Comparison of ENCODE assay signal across 8 cellular contexts in genomic region chr16:10827691-10828341, GRCh38. TPM values are rescaled to one million over a fixed set of nuclear protein-coding genes. Genes with fewer than 3 reads are reported as not detected.
DNase-seq lines count a peak whose midpoint lies in the region; ATAC-seq, FAIRE-seq and TF ChIP-seq lines count a peak whose summit lies in the region.

No MANE protein-coding gene starts in this region.

- H2BK12ac ChIP-seq in H1 (ENCODE audit: low read depth, low read length), result no peak overlapping the region

- no peak for TF ChIP-seq CTCF in H1 (IDR thresholded peaks at IDR 0.05; ENCODE audit: control extremely low read depth in 1 of 3, insufficient read depth in 1 of 3, low read depth in 1 of 3, low read length in 3 of 3)
- no peak for TF ChIP-seq CTCF in mucosa of descending colon (IDR thresholded peaks at IDR 0.05)
- no peak for TF ChIP-seq CTCF in tibial nerve (IDR thresholded peaks at IDR 0.05)

- no peak overlapping the region for H3K9ac ChIP-seq in H1 (replicated peaks in 1 of 4; ENCODE audit: extremely low read depth in 1 of 4, low read depth in 3 of 4, low read length in 3 of 4)

- CTCF ChIA-PET in H1 (lab: Charles Lee; ENCODE audit: partially characterized antibody), result interaction anchor here (1.7 kb wide), 1 partner anchor 10 kb away, joined by 3 read pairs; no protein-coding TSS in a partner anchor
- CTCF ChIA-PET in activated CD4-positive, alpha-beta T cell treated with anti-CD3 and anti-CD28 coated beads, Interleukin-2, amount 10 ng/mL, durations not matched to agents 7 days and 5 days (lab: Charles Lee), result no interaction called here

- no peak overlapping the region for H3K27ac Mint-ChIP-seq in activated CD4-positive, alpha-beta T cell treated with anti-CD3 and anti-CD28 coated beads, Interleukin-2, amount 10 ng/mL, durations not matched to agents 7 days and 5 days

- no peak for FAIRE-seq in H1 (lab: Jason Lieb, UNC)

- no peak overlapping the region for H3K4ac ChIP-seq in H1 (replicated peaks; ENCODE audit: insufficient read length, low read depth, low read length)

- H3K27me3 ChIP-seq in MG63 (no peaks in the 10 kb centered on the region), H1 (replicated peaks in 1 of 4; ENCODE audit: control insufficient read depth in 3 of 4, extremely low read depth in 1 of 4, insufficient read depth in 3 of 4, low read length in 3 of 4) (peaks cover 0 to 3% (median 0%) of the 10 kb centered on the region in 4 experiments; a peak in 1 of 7 replicates), tibial nerve (no peaks in the 10 kb centered on the region)

- H3K4me3 ChIP-seq in MG63, result no peak overlapping the region
- H3K4me3 ChIP-seq in H1 (ENCODE audit: extremely low read depth in 1 of 4, insufficient read depth in 2 of 4, low read depth in 3 of 4, low read length in 4 of 4), result no peak overlapping the region
- no peak overlapping the region for H3K4me3 ChIP-seq in mucosa of descending colon
- H3K4me3 ChIP-seq in tibial nerve, result no peak overlapping the region

- no peaks in the 10 kb centered on the region for H3K79me1 ChIP-seq in H1 (ENCODE audit: low read depth, low read length)

- H3K23ac ChIP-seq in H1 (ENCODE audit: insufficient read length), result no peak overlapping the region

- H4K20me1 ChIP-seq in H1 (replicated peaks in 1 of 2; ENCODE audit: control insufficient read depth in 1 of 2, insufficient read depth in 2 of 2, low read length in 2 of 2), result no peaks in the 10 kb centered on the region

- H3K4me3 Mint-ChIP-seq in activated CD4-positive, alpha-beta T cell treated with anti-CD3 and anti-CD28 coated beads, Interleukin-2, amount 10 ng/mL, durations not matched to agents 7 days and 5 days, result no peak overlapping the region

- H2BK120ac ChIP-seq in H1 (replicated peaks; ENCODE audit: low read depth, low read length), result no peak overlapping the region

- H3K27me3 Mint-ChIP-seq in activated CD4-positive, alpha-beta T cell treated with anti-CD3 and anti-CD28 coated beads, Interleukin-2, amount 10 ng/mL, durations not matched to agents 7 days and 5 days, result peaks cover 11% of the 10 kb centered on the region

- no peaks in the 10 kb centered on the region for H3K4me1 Mint-ChIP-seq in activated CD4-positive, alpha-beta T cell treated with anti-CD3 and anti-CD28 coated beads, Interleukin-2, amount 10 ng/mL, durations not matched to agents 7 days and 5 days

- no peaks in the 10 kb centered on the region for H3K79me2 ChIP-seq in H1 (ENCODE audit: control insufficient read depth in 1 of 2, insufficient read depth in 2 of 2, low read length in 2 of 2)

- peak overlapping the region; percentile 85 for H2AFZ ChIP-seq in H1 (ENCODE audit: low read length)

- intact Hi-C loops in mucosa of descending colon (cut with DNase I, micrococcal nuclease), result no loop called here

- no peak overlapping the region for H3K14ac ChIP-seq in H1 (ENCODE audit: insufficient read length)

- 86% methylated on average over 11 of the region's 11 CpGs; no CpG with 5 or more reads in 1 of the 2 experiments for WGBS in H1 (ENCODE audit: extremely low coverage in 1 of 2, insufficient coverage in 1 of 2, insufficient read length in 1 of 2, insufficient replicate concordance in 2 of 2, low coverage in 1 of 2, low lambda C conversion rate in 2 of 2, missing lambda C conversion rate in 1 of 2), 2 experiments
- 14 to 23% methylated on average over 8 to 11 of the region's 11 CpGs for WGBS in tibial nerve, 2 donors

- no peak overlapping the region for H2BK20ac ChIP-seq in H1 (ENCODE audit: low read length)

- H3K9me3 ChIP-seq in MG63, result no peaks in the 10 kb centered on the region
- no peaks in the 10 kb centered on the region for H3K9me3 ChIP-seq in H1 (ENCODE audit: insufficient read depth in 2 of 2, low read depth in 1 of 2, low read length in 1 of 2)
- no peaks in the 10 kb centered on the region for H3K9me3 ChIP-seq in mucosa of descending colon
- no peaks in the 10 kb centered on the region for H3K9me3 ChIP-seq in tibial nerve

- TF ChIP-seq POLR2A in H1 (IDR thresholded peaks at IDR 0.05; ENCODE audit: control extremely low read depth in 1 of 2, low read depth in 2 of 2, low read length in 2 of 2) (no peak), tibial nerve (IDR thresholded peaks at IDR 0.05) (no peak)

- H4K8ac ChIP-seq in H1 (ENCODE audit: extremely low read depth, insufficient read depth, low read length), result peak overlapping the region; percentile 83

- no peak overlapping the region for H3K18ac ChIP-seq in H1 (ENCODE audit: extremely low read depth, low read length)

- POLR2A ChIA-PET in H1 (lab: Charles Lee; ENCODE audit: partially characterized antibody), result no interaction called here
- POLR2A ChIA-PET in activated CD4-positive, alpha-beta T cell treated with anti-CD3 and anti-CD28 coated beads, Interleukin-2, amount 10 ng/mL, durations not matched to agents 7 days and 5 days (lab: Charles Lee), result no interaction called here

- no peak overlapping the region for H3K4me2 ChIP-seq in H1 (ENCODE audit: insufficient read depth in 1 of 2, low read depth in 2 of 2, low read length in 2 of 2)

- H3K4me1 ChIP-seq in H1 (replicated peaks in 1 of 4; ENCODE audit: control insufficient read depth in 3 of 4, insufficient read depth in 4 of 4, low read length in 3 of 4) (peaks cover 0 to 3% (median 0%) of the 10 kb centered on the region in 4 experiments; a peak in 1 of 7 replicates), mucosa of descending colon (ENCODE audit: low read depth) (peaks cover 9% of the 10 kb centered on the region), tibial nerve (peaks cover 0 to 40% (median 26%) of the 10 kb centered on the region in 4 donors)

- H3K36me3 Mint-ChIP-seq in activated CD4-positive, alpha-beta T cell treated with anti-CD3 and anti-CD28 coated beads, Interleukin-2, amount 10 ng/mL, durations not matched to agents 7 days and 5 days (ENCODE audit: low read depth), result no peaks in the 10 kb centered on the region

- H3K23me2 ChIP-seq in H1 (ENCODE audit: low read depth, low read length), result no peaks in the 10 kb centered on the region

- H4K5ac ChIP-seq in H1 (ENCODE audit: insufficient read length, low read depth, low read length), result no peak overlapping the region

- H3K27ac ChIP-seq in H1 (ENCODE audit: low read depth, low read length) (no peak overlapping the region), tibial nerve (peak overlapping the region; percentile 73 to 93 (median 79))

- H3K9me3 Mint-ChIP-seq in activated CD4-positive, alpha-beta T cell treated with anti-CD3 and anti-CD28 coated beads, Interleukin-2, amount 10 ng/mL, durations not matched to agents 7 days and 5 days, result no peaks in the 10 kb centered on the region

- no peak overlapping the region for H4K91ac ChIP-seq in H1 (replicated peaks; ENCODE audit: insufficient read length, low read length)

- peak; percentile 41 for ATAC-seq in mucosa of descending colon
- no peak for ATAC-seq in HG02763 (IDR thresholded peaks at IDR 0.05; ENCODE audit: unreplicated experiment)

- TF ChIP-seq EP300 in H1 (IDR thresholded peaks at IDR 0.05; ENCODE audit: borderline replicate concordance in 1 of 2, low read depth in 2 of 2, low read length in 2 of 2), result no peak
- TF ChIP-seq EP300 in tibial nerve (IDR thresholded peaks at IDR 0.05), result peak in 1 of 2 donors; percentile 64

- no peak overlapping the region for H2BK5ac ChIP-seq in H1 (ENCODE audit: low read depth, low read length)

- no peaks in the 10 kb centered on the region for H3K36me3 ChIP-seq in MG63
- no peaks in the 10 kb centered on the region for H3K36me3 ChIP-seq in H1 (ENCODE audit: control insufficient read depth in 2 of 4, insufficient read depth in 4 of 4, low read length in 3 of 4)
- no peaks in the 10 kb centered on the region for H3K36me3 ChIP-seq in mucosa of descending colon (ENCODE audit: low read depth)
- no peaks in the 10 kb centered on the region for H3K36me3 ChIP-seq in tibial nerve

- DNase-seq in MG63 (peak; percentile 92), H1 (ENCODE audit: low read depth in 1 of 2, low spot score in 2 of 2) (no peak), mucosa of descending colon (peak; percentile 50 to 71 (median 60)), tibial nerve (ENCODE audit: low spot score in 2 of 2) (peak; percentile 54 to 79), MV-4-11 (lab: John Stamatoyannopoulos, UW) (no peak)
- no peak for DNase-seq in activated CD4-positive, alpha-beta T cell treated with anti-CD3 and anti-CD28 coated beads, Interleukin-2, amount 10 ng/mL, durations not matched to agents 7 days and 5 days
- no peak for DNase-seq in activated naive CD4-positive, alpha-beta T cell treated with Interleukin-2 at 50 U/mL for 16 hours

- H2BK15ac ChIP-seq in H1 (ENCODE audit: low read length), result no peak overlapping the region

- H2AK5ac ChIP-seq in H1 (ENCODE audit: low read depth, low read length), result no peak overlapping the region

- TF ChIP-seq RAD21 in H1 (IDR thresholded peaks at IDR 0.05 in 1 of 2, conservative IDR thresholded peaks at IDR 0.05 in 1 of 2; ENCODE audit: low read depth in 2 of 2, low read length in 2 of 2), result no peak

- H3K56ac ChIP-seq in H1 (replicated peaks; ENCODE audit: insufficient read length, low read depth, low read length), result no peak overlapping the region

RNA-seq across cellular contexts. Expression of gene TVP23A, which starts 9.2 kb away (rescaled TPM):
- not detected in 2 replicates for total RNA-seq in MG63 (2014; rRNA removed; shearing (Covaris generic); ENCODE audit: low replicate concordance)
- total RNA-seq in H1 (2021; fragmentation: NEBNext Ultra II Directional; extraction: Animal tissue kit (Norgen Biotek cat#: 25700)), result 3.1 and 3.2 TPM in 2 replicates
- polyA plus RNA-seq in H1 (2011; rRNA removed), result 2.2 TPM in 2 replicates
- polyA plus RNA-seq in H1 (2011; cell fraction: cytosol; rRNA removed), result 1.8 TPM
- polyA plus RNA-seq in H1 (2011; cell fraction: nucleus; rRNA removed), result 1.9 TPM
- 1.9 to 3.6 TPM (median 2.1 TPM) in 4 replicates for polyA plus RNA-seq in H1 (2012, experiment 1 of 2)
- polyA plus RNA-seq in H1 (2012, experiment 2 of 2), result 1.8 TPM
- polyA plus RNA-seq in H1 (2013, experiment 1 of 2), result 2.0 TPM
- 1.5 TPM for polyA plus RNA-seq in H1 (2013, experiment 2 of 2)
- polyA minus RNA-seq in H1 (2011; rRNA and poly(A)+ RNA removed), result 2.4 TPM in 2 replicates
- polyA minus RNA-seq in H1 (2011; cell fraction: cytosol; rRNA and poly(A)+ RNA removed), result 1.3 TPM
- polyA minus RNA-seq in H1 (2011; cell fraction: nucleus; rRNA and poly(A)+ RNA removed), result 1.9 TPM
- under 1 TPM in 2 of 3 donors, not detected in 1; 0.14 to 0.60 TPM for total RNA-seq in mucosa of descending colon
- 1 to 10 TPM in 1 of 4 donors, under 1 TPM in 2, not detected in 1; 0.20 to 3.1 (median 0.60) TPM for total RNA-seq in tibial nerve
- not detected for total RNA-seq in activated CD4-positive, alpha-beta T cell treated with anti-CD3 and anti-CD28 coated beads, Interleukin-2, amount 10 ng/mL, durations not matched to agents 7 days and 5 days

RNA-seq across cellular contexts. Expression of gene CIITA, which starts 49.2 kb away (rescaled TPM):
- not detected in 2 replicates for total RNA-seq in MG63 (2014; rRNA removed; shearing (Covaris generic); ENCODE audit: low replicate concordance)
- total RNA-seq in H1 (2021; fragmentation: NEBNext Ultra II Directional; extraction: Animal tissue kit (Norgen Biotek cat#: 25700)), result 0.06 and 0.07 TPM in 2 replicates
- 0.16 and 0.17 TPM in 2 replicates for polyA plus RNA-seq in H1 (2011; rRNA removed)
- polyA plus RNA-seq in H1 (2011; cell fraction: cytosol; rRNA removed), result 0.14 TPM
- 0.44 TPM for polyA plus RNA-seq in H1 (2011; cell fraction: nucleus; rRNA removed)
- 0.13 to 0.37 TPM (median 0.29 TPM) in 4 replicates for polyA plus RNA-seq in H1 (2012, experiment 1 of 2)
- 0.14 TPM for polyA plus RNA-seq in H1 (2012, experiment 2 of 2)
- 0.02 TPM for polyA plus RNA-seq in H1 (2013, experiment 1 of 2)
- polyA plus RNA-seq in H1 (2013, experiment 2 of 2), result 0.04 TPM
- 0.05 and 0.09 TPM in 2 replicates for polyA minus RNA-seq in H1 (2011; rRNA and poly(A)+ RNA removed)
- not detected for polyA minus RNA-seq in H1 (2011; cell fraction: cytosol; rRNA and poly(A)+ RNA removed)
- polyA minus RNA-seq in H1 (2011; cell fraction: nucleus; rRNA and poly(A)+ RNA removed), result not detected
- total RNA-seq in mucosa of descending colon (10 to 100 TPM in 1 of 3 donors, 1 to 10 TPM in 2; 5.8 to 16.0 (median 9.1) TPM), tibial nerve (10 to 100 TPM in 3 of 4 donors, 1 to 10 TPM in 1; 7.5 to 38.7 (median 17.8) TPM)
- 10 to 100 TPM; 21.5 to 24.6 TPM for total RNA-seq in activated CD4-positive, alpha-beta T cell treated with anti-CD3 and anti-CD28 coated beads, Interleukin-2, amount 10 ng/mL, durations not matched to agents 7 days and 5 days

Comparison
In these comparisons a context has a peak if more than half of its experiments do, and no peak if none do; other contexts are left out.
1. DNase-seq: peak in MG63 (single experiment), mucosa of descending colon (3 of 3) and tibial nerve (2 of 2); none in H1 (0 of 2), activated CD4-positive, alpha-beta T cell treated with anti-CD3 and anti-CD28 coated beads, Interleukin-2, amount 10 ng/mL, durations not matched to agents 7 days and 5 days (single experiment), activated naive CD4-positive, alpha-beta T cell treated with Interleukin-2 at 50 U/mL for 16 hours (single experiment) and MV-4-11 (single experiment).